ENCODE assay signal across 1 cellular context in genomic region chr20:41141153-41141815, GRCh38.
TF ChIP-seq lines count a peak whose summit lies in the region.

No MANE protein-coding gene starts in this region.

TF ChIP-seq in HepG2, 621 proteins besides CTCF, POLR2A, EP300 and RAD21 (continued from another document and continues in another):
- TF ChIP-seq GMEB2 (CRISPR knock-in tag; IDR thresholded peaks at IDR 0.05; ENCODE audit: low read depth) (no peak), JUND (CRISPR knock-in tag; IDR thresholded peaks at IDR 0.05) (0 out of 2 replicates have a peak, but pooled peaks have one; percentile 13), SMAD9 (CRISPR knock-in tag; IDR thresholded peaks at IDR 0.05) (no peak), ZNF180 (CRISPR knock-in tag; IDR thresholded peaks at IDR 0.05; ENCODE audit: borderline replicate concordance, low read depth) (no peak), CENPX (CRISPR knock-in tag; IDR thresholded peaks at IDR 0.05) (no peak), HIVEP1 (CRISPR knock-in tag; IDR thresholded peaks at IDR 0.05) (no peak; the same call in 1 of the 2 replicates), ZFYVE20 (CRISPR knock-in tag; IDR thresholded peaks at IDR 0.05; ENCODE audit: borderline replicate concordance, low read depth) (no peak), HCFC1 (IDR thresholded peaks at IDR 0.05; ENCODE audit: low read depth, low read length) (no peak), FOXA1 (IDR thresholded peaks at IDR 0.05) (no peak), FOXA1 (CRISPR knock-in tag; IDR thresholded peaks at IDR 0.05) (no peak), NR2F2 (IDR thresholded peaks at IDR 0.05; ENCODE audit: borderline replicate concordance, low read depth) (0 out of 2 replicates have a peak, but pooled peaks have one; percentile 50), KDM2A (CRISPR knock-in tag; IDR thresholded peaks at IDR 0.05; ENCODE audit: borderline replicate concordance, low read depth) (no peak), EEA1 (CRISPR knock-in tag; IDR thresholded peaks at IDR 0.05; ENCODE audit: borderline replicate concordance) (peak; percentile 15; the same call in 1 of the 2 replicates), TGIF2 (CRISPR knock-in tag; IDR thresholded peaks at IDR 0.05) (no peak), KLF9 (CRISPR knock-in tag; IDR thresholded peaks at IDR 0.05; ENCODE audit: low read depth) (no peak), NFRKB (IDR thresholded peaks at IDR 0.05) (no peak), RCOR2 (CRISPR knock-in tag; IDR thresholded peaks at IDR 0.05) (no peak), ZNF577 (CRISPR knock-in tag; IDR thresholded peaks at IDR 0.05; ENCODE audit: borderline replicate concordance, low read depth) (no peak), ZBTB49 (CRISPR knock-in tag; IDR thresholded peaks at IDR 0.05; ENCODE audit: borderline replicate concordance) (no peak), CHCHD3 (CRISPR knock-in tag; IDR thresholded peaks at IDR 0.05) (no peak), REXO4 (CRISPR knock-in tag; IDR thresholded peaks at IDR 0.05; ENCODE audit: borderline replicate concordance) (no peak), FOXO1 (CRISPR knock-in tag; IDR thresholded peaks at IDR 0.05) (no peak), RARA (CRISPR knock-in tag; IDR thresholded peaks at IDR 0.05) (no peak)
- TF ChIP-seq, protein P1, sequence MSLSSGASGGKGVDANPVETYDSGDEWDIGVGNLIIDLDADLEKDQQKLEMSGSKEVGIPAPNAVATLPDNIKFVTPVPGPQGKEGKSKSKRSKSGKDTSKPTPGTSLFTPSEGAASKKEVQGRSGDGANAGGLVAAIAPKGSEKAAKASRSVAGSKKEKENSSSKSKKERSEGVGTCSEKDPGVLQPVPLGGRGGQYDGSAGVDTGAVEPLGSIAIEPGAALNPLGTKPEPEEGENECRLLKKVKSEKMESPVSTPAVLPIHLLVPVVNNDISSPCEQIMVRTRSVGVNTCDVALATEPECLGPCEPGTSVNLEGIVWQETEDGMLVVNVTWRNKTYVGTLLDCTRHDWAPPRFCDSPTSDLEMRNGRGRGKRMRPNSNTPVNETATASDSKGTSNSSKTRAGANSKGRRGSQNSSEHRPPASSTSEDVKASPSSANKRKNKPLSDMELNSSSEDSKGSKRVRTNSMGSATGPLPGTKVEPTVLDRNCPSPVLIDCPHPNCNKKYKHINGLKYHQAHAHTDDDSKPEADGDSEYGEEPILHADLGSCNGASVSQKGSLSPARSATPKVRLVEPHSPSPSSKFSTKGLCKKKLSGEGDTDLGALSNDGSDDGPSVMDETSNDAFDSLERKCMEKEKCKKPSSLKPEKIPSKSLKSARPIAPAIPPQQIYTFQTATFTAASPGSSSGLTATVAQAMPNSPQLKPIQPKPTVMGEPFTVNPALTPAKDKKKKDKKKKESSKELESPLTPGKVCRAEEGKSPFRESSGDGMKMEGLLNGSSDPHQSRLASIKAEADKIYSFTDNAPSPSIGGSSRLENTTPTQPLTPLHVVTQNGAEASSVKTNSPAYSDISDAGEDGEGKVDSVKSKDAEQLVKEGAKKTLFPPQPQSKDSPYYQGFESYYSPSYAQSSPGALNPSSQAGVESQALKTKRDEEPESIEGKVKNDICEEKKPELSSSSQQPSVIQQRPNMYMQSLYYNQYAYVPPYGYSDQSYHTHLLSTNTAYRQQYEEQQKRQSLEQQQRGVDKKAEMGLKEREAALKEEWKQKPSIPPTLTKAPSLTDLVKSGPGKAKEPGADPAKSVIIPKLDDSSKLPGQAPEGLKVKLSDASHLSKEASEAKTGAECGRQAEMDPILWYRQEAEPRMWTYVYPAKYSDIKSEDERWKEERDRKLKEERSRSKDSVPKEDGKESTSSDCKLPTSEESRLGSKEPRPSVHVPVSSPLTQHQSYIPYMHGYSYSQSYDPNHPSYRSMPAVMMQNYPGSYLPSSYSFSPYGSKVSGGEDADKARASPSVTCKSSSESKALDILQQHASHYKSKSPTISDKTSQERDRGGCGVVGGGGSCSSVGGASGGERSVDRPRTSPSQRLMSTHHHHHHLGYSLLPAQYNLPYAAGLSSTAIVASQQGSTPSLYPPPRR (CRISPR knock-in tag; IDR thresholded peaks at IDR 0.05; ENCODE audit: borderline replicate concordance), result peak; percentile 39; the same call in 1 of the 2 replicates
- TF ChIP-seq, protein P2, sequence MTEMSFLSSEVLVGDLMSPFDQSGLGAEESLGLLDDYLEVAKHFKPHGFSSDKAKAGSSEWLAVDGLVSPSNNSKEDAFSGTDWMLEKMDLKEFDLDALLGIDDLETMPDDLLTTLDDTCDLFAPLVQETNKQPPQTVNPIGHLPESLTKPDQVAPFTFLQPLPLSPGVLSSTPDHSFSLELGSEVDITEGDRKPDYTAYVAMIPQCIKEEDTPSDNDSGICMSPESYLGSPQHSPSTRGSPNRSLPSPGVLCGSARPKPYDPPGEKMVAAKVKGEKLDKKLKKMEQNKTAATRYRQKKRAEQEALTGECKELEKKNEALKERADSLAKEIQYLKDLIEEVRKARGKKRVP (CRISPR knock-in tag; IDR thresholded peaks at IDR 0.05), result no peak
- TF ChIP-seq, protein P3, sequence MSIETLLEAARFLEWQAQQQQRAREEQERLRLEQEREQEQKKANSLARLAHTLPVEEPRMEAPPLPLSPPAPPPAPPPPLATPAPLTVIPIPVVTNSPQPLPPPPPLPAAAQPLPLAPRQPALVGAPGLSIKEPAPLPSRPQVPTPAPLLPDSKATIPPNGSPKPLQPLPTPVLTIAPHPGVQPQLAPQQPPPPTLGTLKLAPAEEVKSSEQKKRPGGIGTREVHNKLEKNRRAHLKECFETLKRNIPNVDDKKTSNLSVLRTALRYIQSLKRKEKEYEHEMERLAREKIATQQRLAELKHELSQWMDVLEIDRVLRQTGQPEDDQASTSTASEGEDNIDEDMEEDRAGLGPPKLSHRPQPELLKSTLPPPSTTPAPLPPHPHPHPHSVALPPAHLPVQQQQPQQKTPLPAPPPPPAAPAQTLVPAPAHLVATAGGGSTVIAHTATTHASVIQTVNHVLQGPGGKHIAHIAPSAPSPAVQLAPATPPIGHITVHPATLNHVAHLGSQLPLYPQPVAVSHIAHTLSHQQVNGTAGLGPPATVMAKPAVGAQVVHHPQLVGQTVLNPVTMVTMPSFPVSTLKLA (IDR thresholded peaks at IDR 0.05), result no peak
- TF ChIP-seq, protein P4, sequence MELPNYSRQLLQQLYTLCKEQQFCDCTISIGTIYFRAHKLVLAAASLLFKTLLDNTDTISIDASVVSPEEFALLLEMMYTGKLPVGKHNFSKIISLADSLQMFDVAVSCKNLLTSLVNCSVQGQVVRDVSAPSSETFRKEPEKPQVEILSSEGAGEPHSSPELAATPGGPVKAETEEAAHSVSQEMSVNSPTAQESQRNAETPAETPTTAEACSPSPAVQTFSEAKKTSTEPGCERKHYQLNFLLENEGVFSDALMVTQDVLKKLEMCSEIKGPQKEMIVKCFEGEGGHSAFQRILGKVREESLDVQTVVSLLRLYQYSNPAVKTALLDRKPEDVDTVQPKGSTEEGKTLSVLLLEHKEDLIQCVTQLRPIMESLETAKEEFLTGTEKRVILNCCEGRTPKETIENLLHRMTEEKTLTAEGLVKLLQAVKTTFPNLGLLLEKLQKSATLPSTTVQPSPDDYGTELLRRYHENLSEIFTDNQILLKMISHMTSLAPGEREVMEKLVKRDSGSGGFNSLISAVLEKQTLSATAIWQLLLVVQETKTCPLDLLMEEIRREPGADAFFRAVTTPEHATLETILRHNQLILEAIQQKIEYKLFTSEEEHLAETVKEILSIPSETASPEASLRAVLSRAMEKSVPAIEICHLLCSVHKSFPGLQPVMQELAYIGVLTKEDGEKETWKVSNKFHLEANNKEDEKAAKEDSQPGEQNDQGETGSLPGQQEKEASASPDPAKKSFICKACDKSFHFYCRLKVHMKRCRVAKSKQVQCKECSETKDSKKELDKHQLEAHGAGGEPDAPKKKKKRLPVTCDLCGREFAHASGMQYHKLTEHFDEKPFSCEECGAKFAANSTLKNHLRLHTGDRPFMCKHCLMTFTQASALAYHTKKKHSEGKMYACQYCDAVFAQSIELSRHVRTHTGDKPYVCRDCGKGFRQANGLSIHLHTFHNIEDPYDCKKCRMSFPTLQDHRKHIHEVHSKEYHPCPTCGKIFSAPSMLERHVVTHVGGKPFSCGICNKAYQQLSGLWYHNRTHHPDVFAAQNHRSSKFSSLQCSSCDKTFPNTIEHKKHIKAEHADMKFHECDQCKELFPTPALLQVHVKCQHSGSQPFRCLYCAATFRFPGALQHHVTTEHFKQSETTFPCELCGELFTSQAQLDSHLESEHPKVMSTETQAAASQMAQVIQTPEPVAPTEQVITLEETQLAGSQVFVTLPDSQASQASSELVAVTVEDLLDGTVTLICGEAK (IDR thresholded peaks at IDR 0.05), result no peak
- TF ChIP-seq, protein P4 (CRISPR knock-in tag; IDR thresholded peaks at IDR 0.05), result no peak
- TF ChIP-seq, protein P5, sequence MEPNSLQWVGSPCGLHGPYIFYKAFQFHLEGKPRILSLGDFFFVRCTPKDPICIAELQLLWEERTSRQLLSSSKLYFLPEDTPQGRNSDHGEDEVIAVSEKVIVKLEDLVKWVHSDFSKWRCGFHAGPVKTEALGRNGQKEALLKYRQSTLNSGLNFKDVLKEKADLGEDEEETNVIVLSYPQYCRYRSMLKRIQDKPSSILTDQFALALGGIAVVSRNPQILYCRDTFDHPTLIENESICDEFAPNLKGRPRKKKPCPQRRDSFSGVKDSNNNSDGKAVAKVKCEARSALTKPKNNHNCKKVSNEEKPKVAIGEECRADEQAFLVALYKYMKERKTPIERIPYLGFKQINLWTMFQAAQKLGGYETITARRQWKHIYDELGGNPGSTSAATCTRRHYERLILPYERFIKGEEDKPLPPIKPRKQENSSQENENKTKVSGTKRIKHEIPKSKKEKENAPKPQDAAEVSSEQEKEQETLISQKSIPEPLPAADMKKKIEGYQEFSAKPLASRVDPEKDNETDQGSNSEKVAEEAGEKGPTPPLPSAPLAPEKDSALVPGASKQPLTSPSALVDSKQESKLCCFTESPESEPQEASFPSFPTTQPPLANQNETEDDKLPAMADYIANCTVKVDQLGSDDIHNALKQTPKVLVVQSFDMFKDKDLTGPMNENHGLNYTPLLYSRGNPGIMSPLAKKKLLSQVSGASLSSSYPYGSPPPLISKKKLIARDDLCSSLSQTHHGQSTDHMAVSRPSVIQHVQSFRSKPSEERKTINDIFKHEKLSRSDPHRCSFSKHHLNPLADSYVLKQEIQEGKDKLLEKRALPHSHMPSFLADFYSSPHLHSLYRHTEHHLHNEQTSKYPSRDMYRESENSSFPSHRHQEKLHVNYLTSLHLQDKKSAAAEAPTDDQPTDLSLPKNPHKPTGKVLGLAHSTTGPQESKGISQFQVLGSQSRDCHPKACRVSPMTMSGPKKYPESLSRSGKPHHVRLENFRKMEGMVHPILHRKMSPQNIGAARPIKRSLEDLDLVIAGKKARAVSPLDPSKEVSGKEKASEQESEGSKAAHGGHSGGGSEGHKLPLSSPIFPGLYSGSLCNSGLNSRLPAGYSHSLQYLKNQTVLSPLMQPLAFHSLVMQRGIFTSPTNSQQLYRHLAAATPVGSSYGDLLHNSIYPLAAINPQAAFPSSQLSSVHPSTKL (CRISPR knock-in tag; IDR thresholded peaks at IDR 0.05), result no peak
